Comparison of ENCODE assay signal across 9 cellular contexts in genomic region chr3:87771338-87772059, GRCh38. TPM values are rescaled to one million over a fixed set of nuclear protein-coding genes. Genes with fewer than 3 reads are reported as not detected.
A peak's percentile ranks its signal among the peaks of the same experiment; 100 is the strongest.
DNase-seq lines count a peak whose midpoint lies in the region; ATAC-seq, FAIRE-seq and TF ChIP-seq lines count a peak whose summit lies in the region.
"Had no signal": no experiment of that assay in that cellular context is flagged by ENCODE, and none has a peak within 500 bp of the region (broad histone marks: within the 10 kb centered on the region; RNA-seq: fewer than 3 reads in every experiment).

No MANE protein-coding gene starts in this region.

- no peak overlapping the region for H3K4me3 Mint-ChIP-seq in CD4-positive, alpha-beta memory T cell

- no peaks in the 10 kb centered on the region for H3K27me3 ChIP-seq in CD4-positive, alpha-beta memory T cell (ENCODE audit: insufficient read depth, low read length)
- H3K27me3 ChIP-seq in body of pancreas (no peaks in the 10 kb centered on the region), HepG2 (ENCODE audit: control insufficient read depth in 1 of 2, insufficient read depth in 2 of 2, low read length in 2 of 2) (no peaks in the 10 kb centered on the region)

- intact Hi-C loops in CD4-positive, alpha-beta memory T cell (cut with micrococcal nuclease), result loop anchor here (1.0 kb wide), 2 partner anchors 232 to 409 kb away; no protein-coding TSS in a partner anchor
- intact Hi-C loops in body of pancreas (cut with DNase I), result no loop called here
- intact Hi-C loops in HepG2 (cut with micrococcal nuclease; ENCODE audit: unreplicated experiment), result loop anchor here (1.0 to 2.0 kb wide), 3 partner anchors 232 to 409 kb away; no protein-coding TSS in a partner anchor

- H3K27ac ChIP-seq in CD4-positive, alpha-beta memory T cell (ENCODE audit: low read depth, low read length), result no peak overlapping the region
- H3K27ac ChIP-seq in body of pancreas (no peak overlapping the region), HepG2 (ENCODE audit: extremely low read length, insufficient read depth, low read length) (no peak overlapping the region)

- CTCF ChIA-PET in CD4-positive, alpha-beta memory T cell (lab: Charles Lee; ENCODE audit: partially characterized antibody), result interaction anchor here (0.6 to 1.7 kb wide), 12 partner anchors 8 to 680 kb away, joined by 3 to 17 read pairs (median 3); no protein-coding TSS in a partner anchor
- CTCF ChIA-PET in HepG2 (lab: Yijun Ruan, JAX; ENCODE audit: low intra/inter-chr PET ratio, low total read pairs), result interaction anchor here (2.0 kb wide), 2 partner anchors 232 to 342 kb away, joined by 8 to 10 read pairs; no protein-coding TSS in a partner anchor

- TF ChIP-seq CTCF in body of pancreas (IDR thresholded peaks at IDR 0.05), result peak in 6 of 7 experiments; percentile 38 to 64 (median 55)
- TF ChIP-seq CTCF in HepG2 (CRISPR knock-in tag; IDR thresholded peaks at IDR 0.05), result peak; percentile 71

- peaks cover 0 to 4% (median 3%) of the 10 kb centered on the region in 8 donors for H3K9me3 Mint-ChIP-seq in CD4-positive, alpha-beta memory T cell

- H3K36me3 ChIP-seq in CD4-positive, alpha-beta memory T cell (ENCODE audit: insufficient read depth, low read length), result no peaks in the 10 kb centered on the region
- H3K36me3 ChIP-seq in body of pancreas (replicated peaks in 1 of 2; ENCODE audit: insufficient read depth in 1 of 2, low read depth in 2 of 2), result no peaks in the 10 kb centered on the region
- no peaks in the 10 kb centered on the region for H3K36me3 ChIP-seq in HepG2 (replicated peaks in 1 of 2; ENCODE audit: control insufficient read depth in 1 of 2, insufficient read depth in 2 of 2, low read length in 2 of 2)

- TF ChIP-seq RAD21 in HepG2 (CRISPR knock-in tag; IDR thresholded peaks at IDR 0.05), result peak; percentile 38; the same call in 1 of the 2 replicates

- no peaks in the 10 kb centered on the region for H4K20me1 ChIP-seq in HepG2 (ENCODE audit: insufficient read depth, low read length)

- 54 to 57% methylated on average over 5 of the region's 5 CpGs for WGBS in body of pancreas, 2 donors
- 22% methylated on average over 3 of the region's 5 CpGs for WGBS in HepG2 (ENCODE audit: low lambda C conversion rate)

- H3K9ac ChIP-seq in HepG2 (ENCODE audit: insufficient read depth, low read depth, low read length), result no peak overlapping the region

- H3K4me1 Mint-ChIP-seq in CD4-positive, alpha-beta memory T cell, result peaks cover 0 to 2% (median 0%) of the 10 kb centered on the region in 4 donors

- TF ChIP-seq POLR2A in body of pancreas (IDR thresholded peaks at IDR 0.05) (no peak), HepG2 (IDR thresholded peaks at IDR 0.05; ENCODE audit: insufficient read depth in 1 of 2, low read depth in 2 of 2, low read length in 2 of 2) (no peak)

- H3K36me3 Mint-ChIP-seq in CD4-positive, alpha-beta memory T cell, result no peaks in the 10 kb centered on the region

- DNase-seq in CD4-positive, alpha-beta memory T cell, result peak; percentile 27 to 39 (median 32)
- DNase-seq in RPMI7951 (ENCODE audit: low read depth), result peak; percentile 54
- DNase-seq in body of pancreas, result peak; percentile 28 to 43 (median 32)
- peak; percentile 35 for DNase-seq in HepG2 (ENCODE audit: low spot score)
- no peak for DNase-seq in AG08396 (ENCODE audit: low spot score)
- no peak for DNase-seq in NCI-H2196 treated with DMSO at 0.1 percent for 48 hours (lab: John Stamatoyannopoulos, UW; ENCODE audit: unreplicated experiment)

- no peak overlapping the region for H3K4me3 ChIP-seq in CD4-positive, alpha-beta memory T cell (ENCODE audit: low read length in 2 of 2)
- H3K4me3 ChIP-seq in body of pancreas (no peak overlapping the region), HepG2 (replicated peaks in 1 of 3; ENCODE audit: insufficient read depth in 1 of 3, low read depth in 2 of 3, low read length in 3 of 3) (no peak overlapping the region)

- no peak overlapping the region for H2AFZ ChIP-seq in HepG2 (ENCODE audit: low read length)

- no peaks in the 10 kb centered on the region for H3K79me2 ChIP-seq in HepG2 (ENCODE audit: insufficient read depth, low read length)

- in situ Hi-C loops in HepG2 (cut with HindIII; ENCODE audit: extremely low pct_ligation_motif_present, low pct_unique_long_range_greater_than_20kb), result no loop called here

- H3K27ac Mint-ChIP-seq in CD4-positive, alpha-beta memory T cell, result no peak overlapping the region

- H3K4me1 ChIP-seq in CD4-positive, alpha-beta memory T cell (ENCODE audit: insufficient read depth, low read length), result no peaks in the 10 kb centered on the region
- no peaks in the 10 kb centered on the region for H3K4me1 ChIP-seq in body of pancreas
- no peaks in the 10 kb centered on the region for H3K4me1 ChIP-seq in HepG2 (ENCODE audit: insufficient read depth, low read length)

- H3K9me3 ChIP-seq in CD4-positive, alpha-beta memory T cell (ENCODE audit: control insufficient read depth in 1 of 2, low read length in 2 of 2), result no peaks in the 10 kb centered on the region
- H3K9me3 ChIP-seq in body of pancreas, result no peaks in the 10 kb centered on the region
- no peaks in the 10 kb centered on the region for H3K9me3 ChIP-seq in HepG2 (ENCODE audit: low read length)

- FAIRE-seq in HepG2 (lab: Jason Lieb, UNC), result peak; percentile 66

- H3K4me2 ChIP-seq in HepG2 (ENCODE audit: low read depth, low read length), result no peak overlapping the region

- POLR2A ChIA-PET in CD4-positive, alpha-beta memory T cell (lab: Charles Lee; ENCODE audit: partially characterized antibody), result no interaction called here
- POLR2A ChIA-PET in HepG2 (lab: Yijun Ruan, JAX), result no interaction called here

- TF ChIP-seq EP300 in HepG2 (IDR thresholded peaks at IDR 0.05; ENCODE audit: low read depth in 2 of 2, low read length in 2 of 2) (no peak), HepG2 (CRISPR knock-in tag; IDR thresholded peaks at IDR 0.05; ENCODE audit: borderline replicate concordance) (no peak)

- peaks cover 4 to 16% of the 10 kb centered on the region in 2 donors for H3K27me3 Mint-ChIP-seq in CD4-positive, alpha-beta memory T cell

- ATAC-seq in GM18907 (IDR thresholded peaks at IDR 0.05; ENCODE audit: unreplicated experiment) (peak; percentile 99), HG03045 (IDR thresholded peaks at IDR 0.05; ENCODE audit: unreplicated experiment) (peak; percentile 92), body of pancreas (peak; percentile 63), HepG2 (peak; percentile 97)

- no TSS peak for BruUV-seq in HepG2 (replicated peaks; lab: Mats Ljungman, UMichigan)

TF ChIP-seq in HepG2, 621 proteins besides CTCF, POLR2A, EP300 and RAD21 (continues in another document):
- no peak for TF ChIP-seq PCBP1 (IDR thresholded peaks at IDR 0.05; ENCODE audit: borderline replicate concordance, low read depth, low read length)
- TF ChIP-seq STAG1 (CRISPR knock-in tag; IDR thresholded peaks at IDR 0.05), result peak; percentile 26; the same call in 1 of the 2 replicates
- no peak for TF ChIP-seq ZNF275 (CRISPR knock-in tag; IDR thresholded peaks at IDR 0.05; ENCODE audit: borderline replicate concordance)
- peak; percentile 15 for TF ChIP-seq TEAD3 (CRISPR knock-in tag; optimal IDR thresholded peaks at IDR 0.05; ENCODE audit: borderline replicate concordance)
- TF ChIP-seq SUZ12 (IDR thresholded peaks at IDR 0.05; ENCODE audit: low read depth, low read length), result no peak
- TF ChIP-seq ELK4 (CRISPR knock-in tag; IDR thresholded peaks at IDR 0.05; ENCODE audit: borderline replicate concordance), result no peak
- no peak for TF ChIP-seq KLF6 (CRISPR knock-in tag; IDR thresholded peaks at IDR 0.05)
- no peak for TF ChIP-seq FOSL2 (CRISPR knock-in tag; IDR thresholded peaks at IDR 0.05)
- no peak for TF ChIP-seq KMT2A (CRISPR knock-in tag; IDR thresholded peaks at IDR 0.05)

RNA-seq across cellular contexts. Expression of gene HTR1F, which starts 21.0 kb away (rescaled TPM):
- not detected for total RNA-seq in CD4-positive, alpha-beta memory T cell
- polyA plus RNA-seq in CD4-positive, alpha-beta memory T cell, result not detected
- 0.68 and 0.72 TPM in 2 replicates for total RNA-seq in RPMI7951 (2014; rRNA removed; shearing (Covaris generic))
- under 1 TPM in 1 of 2 donors, not detected in 1; under 0.01 TPM for total RNA-seq in body of pancreas
- not detected in 2 replicates for total RNA-seq in HepG2 (2016; rRNA removed; fragmentation: Illumina TruSeq; extraction: Trizol)
- not detected in 2 replicates for total RNA-seq in HepG2 (2016; cell fraction: cytosol; rRNA removed; fragmentation: Illumina TruSeq; extraction: Trizol; ENCODE audit: low read depth)
- total RNA-seq in HepG2 (2016; cell fraction: insoluble cytoplasmic fraction; rRNA removed; fragmentation: Illumina TruSeq; extraction: Trizol), result not detected in 2 replicates
- not detected in 2 replicates for total RNA-seq in HepG2 (2016; cell fraction: membrane; rRNA removed; fragmentation: Illumina TruSeq; extraction: Trizol)
- not detected in 2 replicates for total RNA-seq in HepG2 (2016; cell fraction: nucleus; rRNA removed; fragmentation: Illumina TruSeq; extraction: Trizol)
- polyA plus RNA-seq in HepG2 (2011; rRNA removed), result not detected in 2 replicates
- not detected in 2 replicates for polyA plus RNA-seq in HepG2 (2011; cell fraction: cytosol; rRNA removed)
- polyA plus RNA-seq in HepG2 (2011; cell fraction: nucleus; rRNA removed), result not detected in 2 replicates
- not detected in 2 replicates for polyA plus RNA-seq in HepG2 (2012)
- not detected in 2 replicates for polyA plus RNA-seq in HepG2 (2016; cell fraction: cytosol; fragmentation: Illumina TruSeq; extraction: Trizol; ENCODE audit: low read depth)
- polyA plus RNA-seq in HepG2 (2016; cell fraction: insoluble cytoplasmic fraction; fragmentation: Illumina TruSeq; extraction: Trizol; ENCODE audit: low read depth), result not detected in 2 replicates
- polyA plus RNA-seq in HepG2 (2016; cell fraction: membrane; fragmentation: Illumina TruSeq; extraction: Trizol; ENCODE audit: low read depth), result not detected in 2 replicates
- not detected in 2 replicates for polyA plus RNA-seq in HepG2 (2016; cell fraction: nucleus; fragmentation: Illumina TruSeq; extraction: Trizol; ENCODE audit: insufficient read depth, low read depth)
- not detected in 2 replicates for polyA minus RNA-seq in HepG2 (2011; rRNA and poly(A)+ RNA removed; ENCODE audit: low replicate concordance)
- not detected in 2 replicates for polyA minus RNA-seq in HepG2 (2011; cell fraction: cytosol; rRNA and poly(A)+ RNA removed)
- not detected in 2 replicates for polyA minus RNA-seq in HepG2 (2011; cell fraction: nucleus; rRNA and poly(A)+ RNA removed)
- total RNA-seq: T-helper 1 cell treated with Interleukin-12 subunit alpha and Interleukin-12 subunit beta and Interleukin-4 antibody, amounts not matched to agents 30 ng/mL and 1 ng/mL, for 36 hours had no signal

Comparison
In these comparisons a context has a peak if more than half of its experiments do, and no peak if none do; other contexts are left out.
1. DNase-seq: peak in CD4-positive, alpha-beta memory T cell (5 of 5), RPMI7951 (single experiment), body of pancreas (4 of 4) and HepG2 (single experiment); none in AG08396 (single experiment) and NCI-H2196 treated with DMSO at 0.1 percent for 48 hours (single experiment).
2. Peak in every context shown above with its lines, with median percentiles within 50 percentile points of each other: ATAC-seq.